In genomic region chr7:134996097-134996550, GRCh38 we compare ENCODE assay signal across 10 cellular contexts. TPM values are rescaled to one million over a fixed set of nuclear protein-coding genes. Genes with fewer than 3 reads are reported as not detected.
DNase-seq lines count a peak whose midpoint lies in the region; ATAC-seq and TF ChIP-seq lines count a peak whose summit lies in the region.
"Had no signal": no experiment of that assay in that cellular context is flagged by ENCODE, and none has a peak within 500 bp of the region (broad histone marks: within the 10 kb centered on the region; RNA-seq: fewer than 3 reads in every experiment).

No MANE protein-coding gene starts in this region.

- H3K9me3 ChIP-seq in hepatocyte (ENCODE audit: low read depth), result no peaks in the 10 kb centered on the region

- H3K27me3 ChIP-seq in hepatocyte, result no peaks in the 10 kb centered on the region

- H3K79me2 ChIP-seq in hepatocyte, result no peaks in the 10 kb centered on the region

- no peaks in the 10 kb centered on the region for H3K9me2 ChIP-seq in hepatocyte (replicated peaks; ENCODE audit: insufficient read depth)

- no peak overlapping the region; the same call in 1 of the 2 replicates for H3K4me3 ChIP-seq in GM12864 (ENCODE audit: low read depth, low read length)
- H3K4me3 ChIP-seq in hepatocyte, result no peak overlapping the region

- H2AFZ ChIP-seq in hepatocyte, result no peak overlapping the region

- DNase-seq in GM12864 (ENCODE audit: low read depth) (peak; percentile 76), hepatocyte (ENCODE audit: low spot score) (peak; percentile 10), NCI-H1436 (lab: John Stamatoyannopoulos, UW) (no peak), HuH-7.5 (ENCODE audit: low spot score) (no peak), SIG-M5 treated with dmso at 0.1 percent for 504 hours (lab: John Stamatoyannopoulos, UW; ENCODE audit: unreplicated experiment) (no peak)
- DNase-seq in stimulated activated naive CD4-positive, alpha-beta T cell treated with Interleukin-2 at 50 U/mL for 16 hours (lab: John Stamatoyannopoulos, UW), result no peak
- DNase-seq: natural killer cell, trophoblast cell had no signal

- peaks cover 60% of the 10 kb centered on the region for H3K4me1 ChIP-seq in hepatocyte (ENCODE audit: insufficient read depth)

- no peaks in the 10 kb centered on the region for H4K20me1 ChIP-seq in hepatocyte (ENCODE audit: insufficient read depth, poor library complexity, severe bottlenecking)

- ATAC-seq in GM19467 (IDR thresholded peaks at IDR 0.05; ENCODE audit: unreplicated experiment), result peak; percentile 39
- peak; percentile 53 for ATAC-seq in HG03354 (IDR thresholded peaks at IDR 0.05; ENCODE audit: poor library complexity, severe bottlenecking, unreplicated experiment)
- ATAC-seq: natural killer cell had no signal

- WGBS in hepatocyte (ENCODE audit: low lambda C conversion rate, missing lambda C conversion rate), result 28% methylated on average over 2 of the region's 2 CpGs

- peak overlapping the region; percentile 82 for H3K27ac ChIP-seq in hepatocyte

- no peaks in the 10 kb centered on the region for H3K36me3 ChIP-seq in hepatocyte (replicated peaks; ENCODE audit: insufficient read depth, low read depth)

- no peak overlapping the region for H3K4me2 ChIP-seq in hepatocyte

- no peak for TF ChIP-seq CTCF in GM12864 (IDR thresholded peaks at IDR 0.05; ENCODE audit: low read depth, low read length, missing control alignments)
- no peak for TF ChIP-seq CTCF in hepatocyte (IDR thresholded peaks at IDR 0.05; ENCODE audit: poor library complexity)

RNA-seq across cellular contexts. Expression of gene AGBL3, which starts 9.8 kb away (rescaled TPM):
- total RNA-seq in hepatocyte, result 4.4 and 6.4 TPM in 2 replicates
- polyA plus RNA-seq in hepatocyte, result 2.3 and 3.4 TPM in 2 replicates

Comparison
In these comparisons a context has a peak if more than half of its experiments do, and no peak if none do; other contexts are left out.
1. DNase-seq: peak in GM12864 (single experiment) and hepatocyte (single experiment); none in NCI-H1436 (single experiment), HuH-7.5 (single experiment), SIG-M5 treated with dmso at 0.1 percent for 504 hours (single experiment) and stimulated activated naive CD4-positive, alpha-beta T cell treated with Interleukin-2 at 50 U/mL for 16 hours (single experiment).